ENCODE assay signal across 1 cellular context in the genomic region with DNA sequence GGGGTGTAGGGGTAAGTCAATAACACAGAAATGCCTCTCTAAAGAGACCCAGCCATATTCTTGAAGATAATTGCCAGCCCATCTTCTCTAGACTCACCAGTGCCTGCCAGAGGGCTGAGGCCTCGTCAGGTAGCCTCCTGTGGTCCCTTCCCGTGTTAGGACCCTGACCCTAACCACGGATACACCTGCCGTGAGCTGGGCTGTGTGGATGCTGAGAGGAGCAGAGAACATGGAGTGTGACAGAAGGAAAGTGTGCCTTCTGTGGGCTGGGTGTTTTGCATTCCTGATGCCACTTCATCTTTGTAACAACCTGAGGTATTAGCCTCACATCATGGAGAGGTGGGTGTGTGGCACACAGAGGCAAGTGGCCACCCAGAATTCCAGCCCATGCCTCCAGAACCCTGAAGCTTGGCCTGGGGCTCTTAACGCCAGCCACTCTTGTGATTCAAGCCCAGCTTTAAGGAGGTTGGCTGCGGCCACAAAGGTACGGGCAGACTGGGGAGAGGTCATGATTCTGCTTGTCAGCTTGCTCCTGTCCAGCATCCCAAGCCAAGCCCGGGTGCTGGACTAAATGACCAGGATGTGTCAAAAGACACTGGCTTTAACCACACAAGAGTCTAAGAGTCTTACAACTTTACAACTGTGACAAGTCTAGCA.
TF ChIP-seq lines count a peak whose summit lies in the region.

No MANE protein-coding gene starts in this region.

TF ChIP-seq in IMR-90, 13 proteins besides CTCF, POLR2A, EP300 and RAD21:
- TF ChIP-seq, protein P1, sequence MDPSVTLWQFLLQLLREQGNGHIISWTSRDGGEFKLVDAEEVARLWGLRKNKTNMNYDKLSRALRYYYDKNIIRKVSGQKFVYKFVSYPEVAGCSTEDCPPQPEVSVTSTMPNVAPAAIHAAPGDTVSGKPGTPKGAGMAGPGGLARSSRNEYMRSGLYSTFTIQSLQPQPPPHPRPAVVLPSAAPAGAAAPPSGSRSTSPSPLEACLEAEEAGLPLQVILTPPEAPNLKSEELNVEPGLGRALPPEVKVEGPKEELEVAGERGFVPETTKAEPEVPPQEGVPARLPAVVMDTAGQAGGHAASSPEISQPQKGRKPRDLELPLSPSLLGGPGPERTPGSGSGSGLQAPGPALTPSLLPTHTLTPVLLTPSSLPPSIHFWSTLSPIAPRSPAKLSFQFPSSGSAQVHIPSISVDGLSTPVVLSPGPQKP (IDR thresholded peaks at IDR 0.05; ENCODE audit: borderline replicate concordance, low read depth, low read length) = no peak
- TF ChIP-seq CEBPB (IDR thresholded peaks at IDR 0.05; ENCODE audit: low read depth, low read length) = no peak
- no peak for TF ChIP-seq FOS (IDR thresholded peaks at IDR 0.05; ENCODE audit: low read depth, low read length)
- TF ChIP-seq MXI1 (IDR thresholded peaks at IDR 0.05; ENCODE audit: borderline replicate concordance, low read depth, low read length) = no peak
- TF ChIP-seq, protein P2, sequence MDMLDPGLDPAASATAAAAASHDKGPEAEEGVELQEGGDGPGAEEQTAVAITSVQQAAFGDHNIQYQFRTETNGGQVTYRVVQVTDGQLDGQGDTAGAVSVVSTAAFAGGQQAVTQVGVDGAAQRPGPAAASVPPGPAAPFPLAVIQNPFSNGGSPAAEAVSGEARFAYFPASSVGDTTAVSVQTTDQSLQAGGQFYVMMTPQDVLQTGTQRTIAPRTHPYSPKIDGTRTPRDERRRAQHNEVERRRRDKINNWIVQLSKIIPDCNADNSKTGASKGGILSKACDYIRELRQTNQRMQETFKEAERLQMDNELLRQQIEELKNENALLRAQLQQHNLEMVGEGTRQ (IDR thresholded peaks at IDR 0.05; ENCODE audit: low read depth, low read length) = no peak
